Comparison of ENCODE assay signal across 1 cellular context in genomic region chr19:49421039-49421877, GRCh38.
TF ChIP-seq lines count a peak whose summit lies in the region.

No MANE protein-coding gene starts in this region.

TF ChIP-seq in IMR-90, 13 proteins besides CTCF, POLR2A, EP300 and RAD21:
- TF ChIP-seq RCOR1 (IDR thresholded peaks at IDR 0.05; ENCODE audit: insufficient replicate concordance, low read length) (no peak), FOS (IDR thresholded peaks at IDR 0.05; ENCODE audit: low read depth, low read length) (no peak), ELK1 (IDR thresholded peaks at IDR 0.05; ENCODE audit: borderline replicate concordance, low read depth, low read length) (no peak), MXI1 (IDR thresholded peaks at IDR 0.05; ENCODE audit: borderline replicate concordance, low read depth, low read length) (no peak), MAZ (IDR thresholded peaks at IDR 0.05; ENCODE audit: borderline replicate concordance, low read depth, low read length) (no peak), CHD1 (IDR thresholded peaks at IDR 0.05; ENCODE audit: low read depth, low read length) (no peak), SMC3 (IDR thresholded peaks at IDR 0.05; ENCODE audit: low read depth, low read length) (no peak)
